In the genomic region with DNA sequence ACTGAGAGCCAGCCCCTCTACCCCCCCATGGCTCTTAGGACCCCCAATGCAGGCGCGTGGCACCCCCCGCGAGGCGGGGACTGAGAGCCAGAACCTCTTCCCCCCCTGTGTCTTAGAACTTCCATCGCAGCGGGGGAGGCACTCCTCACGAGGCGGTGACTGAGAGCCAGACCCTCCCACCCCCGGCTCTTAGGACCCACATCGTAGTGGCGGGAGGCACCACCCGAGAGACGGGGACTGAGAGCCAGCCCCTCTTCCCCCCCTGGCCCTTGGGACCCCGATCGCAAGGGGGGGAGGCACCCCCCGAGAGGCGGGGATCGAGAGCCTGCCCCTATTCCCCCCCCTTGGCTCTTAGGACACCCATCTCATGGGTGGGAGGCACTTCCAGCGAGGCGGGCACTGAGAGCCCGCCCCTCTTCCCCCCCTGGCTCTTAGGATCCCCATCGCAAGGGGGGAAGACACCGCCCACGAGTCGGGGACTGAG, we compare ENCODE assay signal across 8 cellular contexts. TPM values are rescaled to one million over a fixed set of nuclear protein-coding genes. Genes with fewer than 3 reads are reported as not detected.
A peak's percentile ranks its signal among the peaks of the same experiment; 100 is the strongest.
DNase-seq lines count a peak whose midpoint lies in the region; ATAC-seq and TF ChIP-seq lines count a peak whose summit lies in the region.

No MANE protein-coding gene starts in this region.

- no peak overlapping the region for H3K27ac Mint-ChIP-seq in activated naive CD4-positive, alpha-beta T cell treated with anti-CD3 and anti-CD28 coated beads, Interleukin-2, amount 10 ng/mL, durations not matched to agents 7 days and 5 days

- peak overlapping the region; percentile 33 for H3K4me3 ChIP-seq in kidney epithelial cell (ENCODE audit: low read depth, low read length)
- peak overlapping the region in 2 of 3 donors; percentile 6 to 18 for H3K4me3 ChIP-seq in thyroid gland (replicated peaks in 1 of 3)

- H3K36me3 Mint-ChIP-seq in activated naive CD4-positive, alpha-beta T cell treated with anti-CD3 and anti-CD28 coated beads, Interleukin-2, amount 10 ng/mL, durations not matched to agents 7 days and 5 days, result no peaks in the 10 kb centered on the region

- TF ChIP-seq CTCF in kidney epithelial cell (IDR thresholded peaks at IDR 0.05; ENCODE audit: insufficient read depth, low read length, poor library complexity, severe bottlenecking), result no peak
- TF ChIP-seq CTCF in thyroid gland (IDR thresholded peaks at IDR 0.05), result no peak

- H3K27me3 Mint-ChIP-seq in activated naive CD4-positive, alpha-beta T cell treated with anti-CD3 and anti-CD28 coated beads, Interleukin-2, amount 10 ng/mL, durations not matched to agents 7 days and 5 days, result peaks cover 58% of the 10 kb centered on the region

- DNase-seq in ELR (ENCODE audit: low read depth) (peak; percentile 11), NCI-H1092 (lab: John Stamatoyannopoulos, UW) (peak; percentile 61), kidney epithelial cell (ENCODE audit: low read depth) (no peak), thyroid gland (no peak), OCI-M1 (lab: John Stamatoyannopoulos, UW) (no peak), ureter (ENCODE audit: low spot score) (no peak)
- DNase-seq in activated naive CD4-positive, alpha-beta T cell treated with anti-CD3 and anti-CD28 coated beads, Interleukin-2, amount 10 ng/mL, durations not matched to agents 7 days and 5 days, result peak; percentile 46

- CTCF ChIA-PET in activated naive CD4-positive, alpha-beta T cell treated with anti-CD3 and anti-CD28 coated beads, Interleukin-2, amount 10 ng/mL, durations not matched to agents 7 days and 5 days (lab: Charles Lee), result interaction anchor here (0.7 kb wide), 1 partner anchor 709 kb away, joined by 3 read pairs; no protein-coding TSS in a partner anchor

- 0 to 47% methylated on average over 6 to 11 of the region's 26 CpGs for WGBS in thyroid gland, 2 donors

- peaks cover 16 to 20% of the 10 kb centered on the region in 2 donors for H3K4me1 ChIP-seq in thyroid gland

- H3K36me3 ChIP-seq in kidney epithelial cell (ENCODE audit: control insufficient read depth, insufficient read depth, low read length) (no peaks in the 10 kb centered on the region), thyroid gland (no peaks in the 10 kb centered on the region)

- no peaks in the 10 kb centered on the region for H3K9me3 ChIP-seq in thyroid gland

- H3K4me1 Mint-ChIP-seq in activated naive CD4-positive, alpha-beta T cell treated with anti-CD3 and anti-CD28 coated beads, Interleukin-2, amount 10 ng/mL, durations not matched to agents 7 days and 5 days, result peaks cover 15% of the 10 kb centered on the region

- TF ChIP-seq POLR2A in thyroid gland (IDR thresholded peaks at IDR 0.05), result no peak

- H3K27me3 ChIP-seq in kidney epithelial cell (ENCODE audit: control insufficient read depth, insufficient read depth, low read length) (peaks cover 36% of the 10 kb centered on the region), thyroid gland (no peaks in the 10 kb centered on the region)

- no peaks in the 10 kb centered on the region for H3K9me3 Mint-ChIP-seq in activated naive CD4-positive, alpha-beta T cell treated with anti-CD3 and anti-CD28 coated beads, Interleukin-2, amount 10 ng/mL, durations not matched to agents 7 days and 5 days

- H3K27ac ChIP-seq in thyroid gland, result no peak overlapping the region

- peak overlapping the region; percentile 71 for H3K4me3 Mint-ChIP-seq in activated naive CD4-positive, alpha-beta T cell treated with anti-CD3 and anti-CD28 coated beads, Interleukin-2, amount 10 ng/mL, durations not matched to agents 7 days and 5 days

- no peak for ATAC-seq in GM21390 (IDR thresholded peaks at IDR 0.05; ENCODE audit: unreplicated experiment)

- intact Hi-C loops in thyroid gland (cut with DNase I), result no loop called here

RNA-seq across cellular contexts. Expression of gene DDX11, which starts 44.7 kb away (rescaled TPM):
- 37.3 and 38.2 TPM in 2 replicates for total RNA-seq in kidney epithelial cell
- 10 to 100 TPM in 3 of 4 donors, 1 to 10 TPM in 1; 9.6 to 33.9 (median 24.8) TPM for total RNA-seq in thyroid gland
- total RNA-seq in ureter, result 37.8 TPM

Comparison
In these comparisons a context has a peak if more than half of its experiments do, and no peak if none do; other contexts are left out.
1. DNase-seq: peak in ELR (single experiment), NCI-H1092 (single experiment) and activated naive CD4-positive, alpha-beta T cell treated with anti-CD3 and anti-CD28 coated beads, Interleukin-2, amount 10 ng/mL, durations not matched to agents 7 days and 5 days (single experiment); none in kidney epithelial cell (single experiment), thyroid gland (0 of 2), OCI-M1 (single experiment) and ureter (single experiment).